In the genomic region with DNA sequence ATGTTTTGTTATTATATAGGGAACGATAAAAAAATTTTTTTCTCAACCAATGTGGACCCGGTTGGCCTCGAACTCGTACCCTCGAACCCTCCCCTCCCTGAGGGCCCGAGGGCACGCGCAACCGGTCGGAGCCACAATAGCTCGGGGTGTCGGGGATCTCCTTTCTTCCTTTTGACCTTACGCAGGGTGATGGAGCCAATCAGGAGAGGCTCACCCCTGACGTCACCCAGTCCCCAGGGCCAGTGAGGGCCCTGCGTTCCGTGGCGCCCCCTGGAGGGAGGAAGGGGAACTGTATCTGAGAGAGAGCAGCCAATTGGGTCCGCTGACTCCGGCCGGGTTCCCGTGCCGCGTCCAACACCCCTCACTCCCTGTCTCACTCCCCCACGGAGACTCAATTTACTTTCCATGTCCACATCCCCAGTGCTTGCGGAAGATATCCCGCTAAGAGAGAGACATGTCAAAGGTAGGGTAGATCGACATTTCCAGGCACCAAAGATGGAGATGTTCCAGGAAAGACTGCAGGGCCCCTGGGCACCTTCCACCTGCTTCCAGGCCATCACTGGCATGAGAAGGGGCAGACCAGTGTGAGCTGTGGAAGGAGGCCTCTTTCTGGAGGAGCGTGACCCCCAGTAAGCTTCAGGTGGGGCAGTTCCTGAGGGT, we compare ENCODE assay signal across 8 cellular contexts.
DNase-seq lines count a peak whose midpoint lies in the region; TF ChIP-seq lines count a peak whose summit lies in the region.
"Not testable (repeated sequence)": the region's sequence is repeated elsewhere in the genome, so short reads cannot be mapped to it uniquely, and the experiment has no call there.

CGB2 (plus strand) TSS at position 249 of the 660 bp plus-strand sequence; CDS start at position 455, 206 bp downstream.

- not testable (repeated sequence) for H3K4me3 ChIP-seq in AG09309 (ENCODE audit: control insufficient read depth, low read depth, low read length)

- not testable (repeated sequence) for DNase-seq in AG09309 (ENCODE audit: low read depth)
- DNase-seq in GM13976 (ENCODE audit: low spot score) = peak; percentile 78
- DNase-seq in NCI-H1694 (lab: John Stamatoyannopoulos, UW) = peak; percentile 95
- peak; percentile 65 for DNase-seq in SW480 (ENCODE audit: low spot score)
- peak; percentile 55 for DNase-seq in activated T-cell treated with anti-CD3 and anti-CD28 coated beads for 24 hours (ENCODE audit: low read depth)
- DNase-seq in central memory CD4-positive, alpha-beta T cell = peak; percentile 51
- DNase-seq in iPS-NIHi7 (ENCODE audit: extremely low spot score) = peak; percentile 74
- peak; percentile 90 for DNase-seq in stimulated activated CD4-positive, alpha-beta T cell treated with anti-CD3 and anti-CD28 coated beads, Interleukin-1b, Interleukin-23, amount 100 ng/mL, for 48 hours

- in situ Hi-C loops in GM13976 (cut with MboI; ENCODE audit: low sequenced_read_pairs, unreplicated experiment) = not testable (repeated sequence)

- TF ChIP-seq CTCF in AG09309 (IDR thresholded peaks at IDR 0.05; ENCODE audit: control insufficient read depth, insufficient read depth, low read depth, low read length, missing control alignments) (peak; percentile 21), GM13976 (IDR thresholded peaks at IDR 0.05; ENCODE audit: borderline replicate concordance, control extremely low read depth, extremely low read depth, insufficient read depth, missing control alignments) (peak; percentile 10)
